ENCODE assay signal across 16 cellular contexts in the genomic region with DNA sequence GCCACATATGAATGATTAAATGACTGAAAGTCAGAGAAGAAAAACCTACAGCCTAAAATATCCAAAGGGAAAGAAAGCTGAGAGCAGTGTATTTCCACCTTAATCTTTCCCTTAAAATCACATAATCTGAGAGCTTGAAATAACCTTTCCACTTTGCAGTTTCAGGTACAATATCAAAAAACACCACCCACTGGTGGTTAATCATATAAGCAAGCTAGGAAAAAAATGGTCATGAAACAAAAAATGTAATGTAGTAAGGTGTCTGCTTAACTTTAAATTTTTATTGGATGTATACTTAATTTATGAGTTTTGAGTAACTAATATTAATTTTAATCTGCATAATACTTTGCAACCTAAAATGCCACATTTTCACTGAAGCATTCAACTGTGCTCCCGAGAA. TPM values are rescaled to one million over a fixed set of nuclear protein-coding genes. Genes with fewer than 3 reads are reported as not detected.
DNase-seq lines count a peak whose midpoint lies in the region; ATAC-seq and TF ChIP-seq lines count a peak whose summit lies in the region.
"Had no signal": no experiment of that assay in that cellular context is flagged by ENCODE, and none has a peak within 500 bp of the region (broad histone marks: within the 10 kb centered on the region; RNA-seq: fewer than 3 reads in every experiment).

No MANE protein-coding gene starts in this region.

- CTCF ChIA-PET in MCF 10A (lab: Yijun Ruan, JAX) (interaction anchor here (0.5 to 2.3 kb wide), 13 partner anchors 10 to 764 kb away, joined by 3 to 14 read pairs (median 4); no protein-coding TSS in a partner anchor), mammary epithelial cell (lab: Charles Lee; ENCODE audit: low non-redundant PET) (interaction anchor here (0.5 to 0.9 kb wide), 3 partner anchors 12 to 853 kb away, joined by 4 to 5 read pairs (median 4); no protein-coding TSS in a partner anchor)

- POLR2A ChIA-PET in MCF 10A (lab: Yijun Ruan, JAX), result no interaction called here

- no peak overlapping the region for H3K27ac ChIP-seq in mammary epithelial cell (ENCODE audit: insufficient read depth, low read depth, low read length)
- no peak overlapping the region for H3K27ac ChIP-seq in RWPE2 (ENCODE audit: poor library complexity, severe bottlenecking)
- H3K27ac ChIP-seq in thyroid gland, result peak overlapping the region; percentile 42 to 52 (median 44)
- H3K27ac ChIP-seq: PC-9 had no signal

- H2AFZ ChIP-seq in mammary epithelial cell (ENCODE audit: low read depth, low read length), result no peak overlapping the region
- H2AFZ ChIP-seq: PC-9 had no signal

- dilution Hi-C loops in mammary epithelial cell (cut with HindIII; ENCODE audit: low sequenced_read_pairs), result no loop called here

- no peak overlapping the region for H3K4me2 ChIP-seq in mammary epithelial cell (ENCODE audit: insufficient read depth, low read depth, low read length)
- H3K4me2 ChIP-seq: PC-9 had no signal

- peaks cover 25% of the 10 kb centered on the region for H3K79me2 ChIP-seq in mammary epithelial cell (ENCODE audit: insufficient read depth, low read length)

- in situ Hi-C loops in mammary epithelial cell (cut with MboI; ENCODE audit: low sequenced_read_pairs in 2 of 2), result no loop called here

- no peaks in the 10 kb centered on the region for H4K20me1 ChIP-seq in mammary epithelial cell (ENCODE audit: insufficient read depth, low read length)

- H3K27me3 ChIP-seq in mammary epithelial cell (ENCODE audit: insufficient read depth, low read length) (no peaks in the 10 kb centered on the region), RWPE2 (ENCODE audit: insufficient read depth, poor library complexity, severe bottlenecking) (no peaks in the 10 kb centered on the region), thyroid gland (no peaks in the 10 kb centered on the region)
- H3K27me3 ChIP-seq: adrenal gland had no signal

- H3K9me3 Mint-ChIP-seq in MCF 10A (ENCODE audit: unreplicated experiment), result no peaks in the 10 kb centered on the region

- TF ChIP-seq POLR2A in thyroid gland (IDR thresholded peaks at IDR 0.05), result no peak

- H3K9me3 ChIP-seq in mammary epithelial cell (replicated peaks; ENCODE audit: insufficient read depth, low read length) (no peaks in the 10 kb centered on the region), RWPE2 (ENCODE audit: severe bottlenecking) (no peaks in the 10 kb centered on the region), thyroid gland (no peaks in the 10 kb centered on the region)
- H3K9me3 ChIP-seq: adrenal gland had no signal

- DNase-seq in MCF 10A (ENCODE audit: unreplicated experiment) (no peak), mammary epithelial cell (no peak), RWPE2 (ENCODE audit: low spot score) (no peak), foreskin fibroblast (no peak), thyroid gland (no peak), inferior parietal cortex (ENCODE audit: extremely low spot score) (no peak), GM19240 (ENCODE audit: insufficient read length, low spot score) (no peak), NAMALWA (ENCODE audit: low spot score) (no peak)
- DNase-seq: activated CD4-positive, alpha-beta T cell treated with anti-CD3 and anti-CD28 coated beads for 1 hour; Calu3; NCI-H146; PC-9; stimulated activated naive CD4-positive, alpha-beta T cell had no signal

- no TSS peak for BruUV-seq in MCF 10A (replicated peaks; lab: Mats Ljungman, UMichigan)
- no TSS peak for BruUV-seq in mammary epithelial cell (replicated peaks; lab: Mats Ljungman, UMichigan)

- 100% methylated on average over 1 of the region's 1 CpG for WGBS in mammary epithelial cell (ENCODE audit: low coverage, missing lambda C conversion rate)
- WGBS in thyroid gland, 2 donors, result 49 to 57% methylated on average over 1 of the region's 1 CpG

- H3K4me3 ChIP-seq in mammary epithelial cell (replicated peaks in 1 of 3; ENCODE audit: insufficient read depth in 1 of 3, low read depth in 2 of 3, low read length in 3 of 3) (no peak overlapping the region), RWPE2 (ENCODE audit: severe bottlenecking) (no peak overlapping the region), foreskin fibroblast (ENCODE audit: low read depth in 1 of 2, low read length in 2 of 2) (no peak overlapping the region), thyroid gland (replicated peaks in 1 of 3) (no peak overlapping the region)
- H3K4me3 ChIP-seq: adrenal gland, K562, PC-9 had no signal

- no peak overlapping the region for H3K9ac ChIP-seq in mammary epithelial cell (ENCODE audit: insufficient read depth, low read length)

- H3K36me3 ChIP-seq in mammary epithelial cell (ENCODE audit: insufficient read depth, low read length) (no peaks in the 10 kb centered on the region), RWPE2 (ENCODE audit: low read depth) (peaks cover 5% of the 10 kb centered on the region; the same call in 1 of the 2 replicates), thyroid gland (no peaks in the 10 kb centered on the region)
- H3K36me3 ChIP-seq: adrenal gland had no signal

- intact Hi-C loops in MCF 10A (cut with micrococcal nuclease) (loop anchor here (2.0 kb wide), 1 partner anchor 763 kb away; no protein-coding TSS in a partner anchor), mammary epithelial cell (cut with micrococcal nuclease) (loop anchor here (2.0 kb wide), 1 partner anchor 201 kb away; no protein-coding TSS in a partner anchor), thyroid gland (cut with DNase I) (no loop called here)

- H3K27ac Mint-ChIP-seq in MCF 10A (ENCODE audit: low read depth, unreplicated experiment), result no peak overlapping the region

- TF ChIP-seq CTCF in MCF 10A (IDR thresholded peaks at IDR 0.05; ENCODE audit: unreplicated experiment), result peak; percentile 4
- TF ChIP-seq CTCF in mammary epithelial cell (conservative IDR thresholded peaks at IDR 0.05 in 1 of 2, IDR thresholded peaks at IDR 0.05 in 1 of 2; ENCODE audit: extremely low read depth in 1 of 2, insufficient read depth in 1 of 2, low read depth in 1 of 2, low read length in 2 of 2), result peak in 1 of 2 donors; percentile 35
- peak; percentile 37 for TF ChIP-seq CTCF in RWPE2 (IDR thresholded peaks at IDR 0.05; ENCODE audit: poor library complexity, severe bottlenecking)
- TF ChIP-seq CTCF in foreskin fibroblast (IDR thresholded peaks at IDR 0.05; ENCODE audit: low read depth, low read length), result peak; percentile 7
- peak in 3 of 6 experiments; percentile 38 to 57 (median 49) for TF ChIP-seq CTCF in thyroid gland (IDR thresholded peaks at IDR 0.05)

- no peak for ATAC-seq in RWPE2 (ENCODE audit: low read depth)
- ATAC-seq: K562 had no signal

- peaks cover 9% of the 10 kb centered on the region for H3K36me3 Mint-ChIP-seq in MCF 10A (ENCODE audit: insufficient read depth, unreplicated experiment)

- H3K27me3 Mint-ChIP-seq in MCF 10A (ENCODE audit: insufficient read depth, unreplicated experiment), result no peaks in the 10 kb centered on the region

- peaks cover 8% of the 10 kb centered on the region for H3K4me1 Mint-ChIP-seq in MCF 10A (ENCODE audit: insufficient read depth, unreplicated experiment)

- H3K4me3 Mint-ChIP-seq in MCF 10A (ENCODE audit: unreplicated experiment), result no peak overlapping the region

- peaks cover 13% of the 10 kb centered on the region for H3K4me1 ChIP-seq in mammary epithelial cell (ENCODE audit: insufficient read depth, low read length)
- peaks cover 6% of the 10 kb centered on the region for H3K4me1 ChIP-seq in RWPE2 (ENCODE audit: insufficient read depth, poor library complexity, severe bottlenecking)
- peaks cover 20 to 28% of the 10 kb centered on the region in 2 donors for H3K4me1 ChIP-seq in thyroid gland

RNA-seq across cellular contexts. Expression of gene PRDM5, which starts 3.2 kb away (rescaled TPM):
- total RNA-seq in MCF 10A (2022) (6.4 and 7.3 TPM in 2 replicates), mammary epithelial cell (10 to 100 TPM in 1 of 2 donors, 1 to 10 TPM in 1; 7.9 to 19.0 TPM), thyroid gland (10 to 100 TPM; 17.7 to 49.9 (median 44.6) TPM)
- polyA plus RNA-seq in mammary epithelial cell, result 2.6 TPM
- polyA minus RNA-seq in mammary epithelial cell, result 1.6 TPM
- total RNA-seq: K562; T-helper 1 cell treated with Interleukin-12 subunit alpha and Interleukin-12 subunit beta and Interleukin-4 antibody, amounts not matched to agents 30 ng/mL and 1 ng/mL, for 36 hours had no signal
- polyA plus RNA-seq: K562 had no signal

Comparison
In these comparisons a context has a peak if more than half of its experiments do, and no peak if none do; other contexts are left out.
1. H3K27ac ChIP-seq: peak in thyroid gland (3 of 3); none in mammary epithelial cell (single experiment) and RWPE2 (single experiment).